ENCODE assay signal across 8 cellular contexts in the genomic region with DNA sequence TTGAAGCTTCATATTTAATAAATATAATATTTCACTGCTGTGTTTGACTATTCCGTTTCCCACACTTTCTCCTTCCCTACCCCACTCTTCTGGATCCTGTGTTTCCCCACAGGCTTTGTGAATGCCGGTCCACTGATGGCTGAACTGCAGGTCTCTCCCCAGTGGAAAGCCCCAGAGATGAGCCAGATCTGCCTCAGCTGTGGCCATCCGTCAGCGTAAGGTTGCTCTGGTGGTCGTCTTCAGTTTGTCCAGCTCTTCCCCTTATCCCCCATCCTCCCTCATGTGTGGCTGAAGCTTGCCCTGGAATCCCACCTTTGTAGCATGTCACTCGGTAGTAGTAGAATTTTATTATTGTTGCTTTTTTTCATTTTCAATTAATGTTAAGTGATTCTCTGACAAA. TPM values are rescaled to one million over a fixed set of nuclear protein-coding genes. Genes with fewer than 3 reads are reported as not detected.
DNase-seq lines count a peak whose midpoint lies in the region; ATAC-seq, FAIRE-seq and TF ChIP-seq lines count a peak whose summit lies in the region.
"Had no signal": no experiment of that assay in that cellular context is flagged by ENCODE, and none has a peak within 500 bp of the region (broad histone marks: within the 10 kb centered on the region; RNA-seq: fewer than 3 reads in every experiment).

No MANE protein-coding gene starts in this region.

- H3K79me2 ChIP-seq in fibroblast of lung (ENCODE audit: control insufficient read depth, insufficient read depth, low read length), result peaks cover 72% of the 10 kb centered on the region

- DNase-seq in GM12892 (ENCODE audit: insufficient read length), result no peak
- DNase-seq in SJSA1 (ENCODE audit: low read depth in 1 of 2, low spot score in 2 of 2), result no peak
- no peak for DNase-seq in fibroblast of lung (ENCODE audit: low read depth in 2 of 2)
- DNase-seq in stimulated activated CD8-positive, alpha-beta memory T cell treated with anti-CD3 and anti-CD28 coated beads, Interleukin-4, amount 100 ng/mL, for 48 hours, result peak; percentile 50
- no peak for DNase-seq in NCI-H187 treated with DMSO at 0.1 percent for 48 hours (lab: John Stamatoyannopoulos, UW)
- no peak for DNase-seq in NCI-H2029 treated with DMSO at 0.1 percent for 48 hours (lab: John Stamatoyannopoulos, UW)
- DNase-seq: NCI-H1048 had no signal

- ATAC-seq in GM21367 (IDR thresholded peaks at IDR 0.05; ENCODE audit: unreplicated experiment), result no peak

- peak; percentile 89 for FAIRE-seq in GM12892 (lab: Jason Lieb, UNC)

- H3K9ac ChIP-seq in fibroblast of lung (ENCODE audit: insufficient read depth, low read length), result no peak overlapping the region

- peaks cover 57% of the 10 kb centered on the region for H3K4me1 ChIP-seq in SJSA1 (replicated peaks)
- peaks cover 31% of the 10 kb centered on the region for H3K4me1 ChIP-seq in fibroblast of lung (ENCODE audit: control insufficient read depth, extremely low read depth, insufficient read depth, low read length)

- H3K36me3 ChIP-seq in SJSA1 (peaks cover 6% of the 10 kb centered on the region), fibroblast of lung (ENCODE audit: control insufficient read depth, insufficient read depth, low read length) (no peaks in the 10 kb centered on the region)

- H3K27ac ChIP-seq in SJSA1, result peak overlapping the region; percentile 83
- peak overlapping the region; percentile 85 for H3K27ac ChIP-seq in fibroblast of lung (ENCODE audit: insufficient read depth, low read length)

- H3K4me3 ChIP-seq in SJSA1 (no peak overlapping the region), fibroblast of lung (replicated peaks in 1 of 4; ENCODE audit: control extremely low read depth in 1 of 4, insufficient read depth in 1 of 4, low read depth in 3 of 4, low read length in 4 of 4) (no peak overlapping the region)

- H2AFZ ChIP-seq in fibroblast of lung (ENCODE audit: low read length), result no peak overlapping the region

- TF ChIP-seq POLR2A in GM12892 (IDR thresholded peaks at IDR 0.05; ENCODE audit: low read depth, low read length), result peak; percentile 68; the same call in 1 of the 2 replicates

- no peak for TF ChIP-seq CTCF in fibroblast of lung (conservative IDR thresholded peaks at IDR 0.05 in 1 of 2, IDR thresholded peaks at IDR 0.05 in 1 of 2; ENCODE audit: low read depth in 1 of 2, low read length in 2 of 2)

- H3K9me3 ChIP-seq in SJSA1 (replicated peaks) (no peaks in the 10 kb centered on the region), fibroblast of lung (ENCODE audit: control insufficient read depth, insufficient read depth, low read depth, low read length) (no peaks in the 10 kb centered on the region)

- no peak overlapping the region for H3K4me2 ChIP-seq in fibroblast of lung (ENCODE audit: extremely low read depth, insufficient read depth, low read length)

- no peaks in the 10 kb centered on the region for H3K27me3 ChIP-seq in SJSA1 (replicated peaks)
- no peaks in the 10 kb centered on the region for H3K27me3 ChIP-seq in fibroblast of lung (ENCODE audit: control insufficient read depth, insufficient read depth, low read length)

- H4K20me1 ChIP-seq in fibroblast of lung (ENCODE audit: control insufficient read depth, extremely low read depth, insufficient read depth, low read length), result no peaks in the 10 kb centered on the region

RNA-seq across cellular contexts. Expression of a gene that starts 11.4 kb away (rescaled TPM):
- 122 TPM for polyA plus RNA-seq in GM12892 (2012; ENCODE audit: missing spikeins)
- total RNA-seq in SJSA1 (2014; rRNA removed; shearing (Covaris generic)), result 31.9 and 37.1 TPM in 2 replicates
- 7.7 and 16.7 TPM in 2 replicates for total RNA-seq in fibroblast of lung
- 28.7 and 35.0 TPM in 2 replicates for polyA plus RNA-seq in fibroblast of lung
- polyA plus RNA-seq in fibroblast of lung (2012), result 26.8 and 31.1 TPM in 2 replicates
- 40.1 and 46.1 TPM in 2 replicates for polyA minus RNA-seq in fibroblast of lung (ENCODE audit: low replicate concordance)
